9 cellular contexts compared by ENCODE assay signal in genomic region chr6:69816017-69816416, GRCh38. TPM values are rescaled to one million over a fixed set of nuclear protein-coding genes. Genes with fewer than 3 reads are reported as not detected.
DNase-seq lines count a peak whose midpoint lies in the region; ATAC-seq and TF ChIP-seq lines count a peak whose summit lies in the region.
"Had no signal": no experiment of that assay in that cellular context is flagged by ENCODE, and none has a peak within 500 bp of the region (broad histone marks: within the 10 kb centered on the region; RNA-seq: fewer than 3 reads in every experiment).

No MANE protein-coding gene starts in this region.

- H3K79me2 ChIP-seq in OCI-LY3 (ENCODE audit: low read length): no peaks in the 10 kb centered on the region
- no peaks in the 10 kb centered on the region for H3K79me2 ChIP-seq in osteoblast (ENCODE audit: insufficient read depth, low read length)

- H3K27me3 ChIP-seq in OCI-LY3 (ENCODE audit: low read depth, low read length) (no peaks in the 10 kb centered on the region), osteoblast (ENCODE audit: insufficient read depth, low read length) (no peaks in the 10 kb centered on the region)

- no peaks in the 10 kb centered on the region for H3K36me3 Mint-ChIP-seq in activated T-cell treated with anti-CD3 and anti-CD28 coated beads, Interleukin-2, amount 50 U/mL, for 4 hours (ENCODE audit: insufficient read depth)
- H3K36me3 Mint-ChIP-seq in stimulated activated memory B cell treated with anti-CD40 and anti-IgM and Interleukin-4, amounts not matched to agents 10 μg/mL and 1 μg/mL and 100 μg/mL, for 72 hours: peaks cover 8% of the 10 kb centered on the region

- H2AFZ ChIP-seq in OCI-LY3 (ENCODE audit: low read depth, low read length) (peak overlapping the region; percentile 86), osteoblast (ENCODE audit: low read length) (no peak overlapping the region)

- H3K27ac ChIP-seq in OCI-LY3 (ENCODE audit: low read length) (peak overlapping the region; percentile 2; the same call in 1 of the 2 replicates), osteoblast (ENCODE audit: low read depth, low read length) (no peak overlapping the region)
- H3K27ac ChIP-seq: epithelial cell of prostate had no signal

- H3K27me3 Mint-ChIP-seq in activated T-cell treated with anti-CD3 and anti-CD28 coated beads, Interleukin-2, amount 50 U/mL, for 4 hours (ENCODE audit: low read depth): no peaks in the 10 kb centered on the region
- no peaks in the 10 kb centered on the region for H3K27me3 Mint-ChIP-seq in stimulated activated memory B cell treated with anti-CD40 and anti-IgM and Interleukin-4, amounts not matched to agents 10 μg/mL and 1 μg/mL and 100 μg/mL, for 72 hours

- peaks cover 55% of the 10 kb centered on the region for H3K4me1 Mint-ChIP-seq in activated T-cell treated with anti-CD3 and anti-CD28 coated beads, Interleukin-2, amount 50 U/mL, for 4 hours (ENCODE audit: low read depth)
- H3K4me1 Mint-ChIP-seq in stimulated activated memory B cell treated with anti-CD40 and anti-IgM and Interleukin-4, amounts not matched to agents 10 μg/mL and 1 μg/mL and 100 μg/mL, for 72 hours: peaks cover 54% of the 10 kb centered on the region

- H3K9me3 ChIP-seq in OCI-LY3 (ENCODE audit: insufficient read depth, low read length): no peaks in the 10 kb centered on the region
- no peaks in the 10 kb centered on the region for H3K9me3 ChIP-seq in osteoblast (ENCODE audit: low read depth, low read length)

- H3K4me1 ChIP-seq in OCI-LY3 (ENCODE audit: low read length): peaks cover 39% of the 10 kb centered on the region
- H3K4me1 ChIP-seq in osteoblast (ENCODE audit: insufficient read depth, low read length): no peaks in the 10 kb centered on the region

- peak overlapping the region; percentile 75 for H3K4me3 Mint-ChIP-seq in activated T-cell treated with anti-CD3 and anti-CD28 coated beads, Interleukin-2, amount 50 U/mL, for 4 hours
- H3K4me3 Mint-ChIP-seq in stimulated activated memory B cell treated with anti-CD40 and anti-IgM and Interleukin-4, amounts not matched to agents 10 μg/mL and 1 μg/mL and 100 μg/mL, for 72 hours: peak overlapping the region; percentile 78

- DNase-seq in activated T-cell treated with anti-CD3 and anti-CD28 coated beads, Interleukin-2, amount 50 U/mL, for 4 hours: no peak
- no peak for DNase-seq in activated T-cell treated with anti-CD3 and anti-CD28 coated beads, Interleukin-2, amount 50 U/mL, for 1 hour
- no peak for DNase-seq in AG08395 (ENCODE audit: low spot score)
- DNase-seq in osteoblast (ENCODE audit: insufficient read length, low spot score, missing footprints): no peak
- no peak for DNase-seq in KG1 (lab: John Stamatoyannopoulos, UW)

- TF ChIP-seq CTCF in OCI-LY3 (IDR thresholded peaks at IDR 0.05; ENCODE audit: low read depth, low read length) (no peak), osteoblast (IDR thresholded peaks at IDR 0.05; ENCODE audit: extremely low read depth, low read depth, low read length) (no peak)

- H3K9ac ChIP-seq in OCI-LY3 (ENCODE audit: low read length): peak overlapping the region; percentile 36; the same call in 1 of the 2 replicates

- peak overlapping the region; percentile 43 for H3K4me3 ChIP-seq in OCI-LY3 (ENCODE audit: low read length)
- H3K4me3 ChIP-seq in osteoblast (ENCODE audit: insufficient read depth, low read length): no peak overlapping the region

- H3K4me2 ChIP-seq in OCI-LY3 (ENCODE audit: low read length): peak overlapping the region; percentile 68
- no peak overlapping the region for H3K4me2 ChIP-seq in osteoblast (ENCODE audit: insufficient read depth, low read length)

- H3K36me3 ChIP-seq in OCI-LY3 (replicated peaks; ENCODE audit: low read depth, low read length) (no peaks in the 10 kb centered on the region), osteoblast (ENCODE audit: insufficient read depth, low read length) (no peaks in the 10 kb centered on the region)

- ATAC-seq in activated T-cell treated with anti-CD3 and anti-CD28 coated beads, Interleukin-2, amount 50 U/mL, for 4 hours: peak; percentile 68 to 79
- ATAC-seq in HG02840 (IDR thresholded peaks at IDR 0.05; ENCODE audit: low FRiP score, unreplicated experiment): peak; percentile 56
- ATAC-seq in stimulated activated memory B cell treated with anti-CD40 and anti-IgM and Interleukin-4, amounts not matched to agents 10 μg/mL and 1 μg/mL and 100 μg/mL, for 72 hours: no peak

- no peaks in the 10 kb centered on the region for H3K9me3 Mint-ChIP-seq in activated T-cell treated with anti-CD3 and anti-CD28 coated beads, Interleukin-2, amount 50 U/mL, for 4 hours
- no peaks in the 10 kb centered on the region for H3K9me3 Mint-ChIP-seq in stimulated activated memory B cell treated with anti-CD40 and anti-IgM and Interleukin-4, amounts not matched to agents 10 μg/mL and 1 μg/mL and 100 μg/mL, for 72 hours

- peak overlapping the region; percentile 96 for H3K27ac Mint-ChIP-seq in stimulated activated memory B cell treated with anti-CD40 and anti-IgM and Interleukin-4, amounts not matched to agents 10 μg/mL and 1 μg/mL and 100 μg/mL, for 72 hours

- H4K20me1 ChIP-seq in OCI-LY3 (ENCODE audit: insufficient read depth, low read length): no peaks in the 10 kb centered on the region
- H4K20me1 ChIP-seq in osteoblast (ENCODE audit: insufficient read depth, low read length): no peaks in the 10 kb centered on the region

RNA-seq across cellular contexts. Expression of gene LMBRD1, which starts 19.2 kb away (rescaled TPM):
- total RNA-seq in activated T-cell treated with anti-CD3 and anti-CD28 coated beads, Interleukin-2, amount 50 U/mL, for 4 hours: 10 to 100 TPM in 2 of 3 donors, 1 to 10 TPM in 1; 9.0 to 11.8 (median 10.6) TPM
- total RNA-seq in osteoblast: 36.2 and 36.8 TPM in 2 replicates

RNA-seq across cellular contexts. Expression of gene COL19A1, which starts 50.3 kb away (rescaled TPM):
- total RNA-seq in activated T-cell treated with anti-CD3 and anti-CD28 coated beads, Interleukin-2, amount 50 U/mL, for 4 hours: under 1 TPM in 2 of 3 donors, not detected in 1; 0.05 to 0.35 TPM
- under 0.01 TPM in 1 of 2 replicates, not detected in the other for total RNA-seq in osteoblast
